Comparison of ENCODE assay signal across 15 cellular contexts in the genomic region with DNA sequence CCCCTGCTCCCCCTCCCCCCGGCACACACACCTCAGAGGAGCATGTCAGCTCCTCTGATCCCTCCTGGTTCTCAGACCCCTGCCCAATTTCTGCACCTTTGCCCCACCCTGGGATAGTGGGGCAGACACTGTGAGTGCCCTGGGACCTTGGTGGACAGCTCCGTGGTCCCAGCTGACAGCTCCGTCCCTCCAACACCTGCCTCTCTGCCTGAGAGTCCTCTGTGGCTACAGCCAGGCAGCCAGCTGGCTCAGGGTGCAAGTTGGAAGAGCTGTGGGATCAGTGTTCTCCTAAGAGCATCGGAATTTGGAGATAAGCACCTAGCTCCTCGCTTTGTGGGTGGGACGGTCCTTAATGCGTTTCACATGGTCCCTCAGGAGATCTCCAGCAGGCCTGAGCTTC. TPM values are rescaled to one million over a fixed set of nuclear protein-coding genes. Genes with fewer than 3 reads are reported as not detected.
DNase-seq lines count a peak whose midpoint lies in the region; ATAC-seq and TF ChIP-seq lines count a peak whose summit lies in the region.
"Had no signal": no experiment of that assay in that cellular context is flagged by ENCODE, and none has a peak within 500 bp of the region (broad histone marks: within the 10 kb centered on the region; RNA-seq: fewer than 3 reads in every experiment).

No MANE protein-coding gene starts in this region.

- POLR2A ChIA-PET in activated CD8-positive, alpha-beta T cell treated with anti-CD3 and anti-CD28 coated beads for 36 hours (lab: Charles Lee), result no interaction called here

- H3K27ac ChIP-seq in left ventricle myocardium inferior (replicated peaks), result no peak overlapping the region

- no peak overlapping the region for H3K4me3 ChIP-seq in left ventricle myocardium inferior

- no peaks in the 10 kb centered on the region for H3K36me3 Mint-ChIP-seq in activated CD8-positive, alpha-beta T cell treated with anti-CD3 and anti-CD28 coated beads for 36 hours (ENCODE audit: low read depth)

- ATAC-seq in left ventricle myocardium superior, result peak; percentile 52
- ATAC-seq in HG03097 (IDR thresholded peaks at IDR 0.05; ENCODE audit: low FRiP score, unreplicated experiment), result no peak
- ATAC-seq in activated CD8-positive, alpha-beta T cell treated with anti-CD3 and anti-CD28 coated beads for 36 hours, result no peak
- ATAC-seq: HCT116 had no signal

- no peaks in the 10 kb centered on the region for H3K9me3 ChIP-seq in left ventricle myocardium inferior (replicated peaks)

- intact Hi-C loops in left ventricle myocardium superior (cut with micrococcal nuclease), result no loop called here
- intact Hi-C loops in left ventricle myocardium inferior (cut with micrococcal nuclease), result no loop called here
- intact Hi-C loops in activated CD8-positive, alpha-beta T cell treated with anti-CD3 and anti-CD28 coated beads for 36 hours (cut with micrococcal nuclease), result no loop called here
- intact Hi-C loops in head of caudate nucleus (cut with DNase I), result loop anchor here (10.0 kb wide), 2 partner anchors 87 to 397 kb away; no protein-coding TSS in a partner anchor

- H3K9me3 Mint-ChIP-seq in activated CD8-positive, alpha-beta T cell treated with anti-CD3 and anti-CD28 coated beads for 36 hours, result no peaks in the 10 kb centered on the region
- H3K9me3 Mint-ChIP-seq: CD4-positive, alpha-beta T cell had no signal

- H3K27me3 ChIP-seq in left ventricle myocardium inferior (ENCODE audit: low read depth), result no peaks in the 10 kb centered on the region

- no peak overlapping the region for H3K4me3 Mint-ChIP-seq in activated CD8-positive, alpha-beta T cell treated with anti-CD3 and anti-CD28 coated beads for 36 hours
- H3K4me3 Mint-ChIP-seq: B cell; CD4-positive, alpha-beta T cell had no signal

- no peaks in the 10 kb centered on the region for H3K27me3 Mint-ChIP-seq in activated CD8-positive, alpha-beta T cell treated with anti-CD3 and anti-CD28 coated beads for 36 hours
- H3K27me3 Mint-ChIP-seq: CD4-positive, alpha-beta T cell had no signal

- CTCF ChIA-PET in activated CD8-positive, alpha-beta T cell treated with anti-CD3 and anti-CD28 coated beads for 36 hours (lab: Charles Lee), result no interaction called here

- DNase-seq in left ventricle myocardium superior, result no peak
- no peak for DNase-seq in left ventricle myocardium inferior
- peak; percentile 25 for DNase-seq in ecto neural progenitor cell (ENCODE audit: low spot score)
- peak; percentile 35 for DNase-seq in islet precursor cell
- DNase-seq in activated CD8-positive, alpha-beta T cell treated with anti-CD3 and anti-CD28 coated beads for 36 hours, result no peak
- DNase-seq in head of caudate nucleus, result no peak
- DNase-seq: C1 segment of cervical spinal cord; Calu3; CD4-positive, alpha-beta T cell; DMS 273 treated with DMSO at 0.1 percent for 48 hours had no signal

- no peaks in the 10 kb centered on the region for H3K36me3 ChIP-seq in left ventricle myocardium inferior

- peaks cover 3% of the 10 kb centered on the region for H3K4me1 Mint-ChIP-seq in activated CD8-positive, alpha-beta T cell treated with anti-CD3 and anti-CD28 coated beads for 36 hours (ENCODE audit: low read depth)

- no peak overlapping the region for H3K27ac Mint-ChIP-seq in activated CD8-positive, alpha-beta T cell treated with anti-CD3 and anti-CD28 coated beads for 36 hours
- H3K27ac Mint-ChIP-seq: B cell; CD4-positive, alpha-beta T cell had no signal

- TF ChIP-seq CTCF in left ventricle myocardium inferior (IDR thresholded peaks at IDR 0.05; ENCODE audit: borderline replicate concordance), result no peak
- TF ChIP-seq CTCF in activated CD8-positive, alpha-beta T cell treated with anti-CD3 and anti-CD28 coated beads for 36 hours (IDR thresholded peaks at IDR 0.05), result no peak

- H3K4me1 ChIP-seq in left ventricle myocardium inferior, result peaks cover 11% of the 10 kb centered on the region

RNA-seq across cellular contexts. Expression of a gene that starts 43.7 kb away (rescaled TPM):
- 0.55 TPM for total RNA-seq in left ventricle myocardium superior
- total RNA-seq in left ventricle myocardium inferior, result 0.30 TPM
- not detected for total RNA-seq in activated CD8-positive, alpha-beta T cell treated with anti-CD3 and anti-CD28 coated beads for 36 hours
- total RNA-seq: B cell; Calu3; CD4-positive, alpha-beta T cell; Daoy; HT-29 had no signal

RNA-seq across cellular contexts. Expression of a gene that starts 53.6 kb away (rescaled TPM):
- total RNA-seq in left ventricle myocardium superior, result 329 TPM
- 378 TPM for total RNA-seq in left ventricle myocardium inferior
- total RNA-seq in activated CD8-positive, alpha-beta T cell treated with anti-CD3 and anti-CD28 coated beads for 36 hours, result under 1 TPM; 0.63 to 0.69 TPM
- total RNA-seq: HT-29 had no signal

Comparison
In these comparisons a context has a peak if more than half of its experiments do, and no peak if none do; other contexts are left out.
1. DNase-seq: peak in ecto neural progenitor cell (single experiment) and islet precursor cell (single experiment); none in left ventricle myocardium superior (single experiment), left ventricle myocardium inferior (single experiment), activated CD8-positive, alpha-beta T cell treated with anti-CD3 and anti-CD28 coated beads for 36 hours (single experiment) and head of caudate nucleus (0 of 42).
2. RNA of a gene that starts 53.6 kb away (total RNA-seq): 378 TPM in left ventricle myocardium inferior (single experiment) and 329 TPM in left ventricle myocardium superior (single experiment); 0.63 to 0.69 TPM in activated CD8-positive, alpha-beta T cell treated with anti-CD3 and anti-CD28 coated beads for 36 hours; every median in the first group is over 100 times any median in the second.